In genomic region chrX:120287513-120288112, GRCh38 we compare ENCODE assay signal across 17 cellular contexts. TPM values are rescaled to one million over a fixed set of nuclear protein-coding genes. Genes with fewer than 3 reads are reported as not detected.
DNase-seq lines count a peak whose midpoint lies in the region; ATAC-seq, FAIRE-seq and TF ChIP-seq lines count a peak whose summit lies in the region.
"Had no signal": no experiment of that assay in that cellular context is flagged by ENCODE, and none has a peak within 500 bp of the region (broad histone marks: within the 10 kb centered on the region; RNA-seq: fewer than 3 reads in every experiment).

No MANE protein-coding gene starts in this region.

- TF ChIP-seq RAD21 in GM12878 (IDR thresholded peaks at IDR 0.05; ENCODE audit: insufficient read depth, low read depth, low read length): no peak

- peak overlapping the region; percentile 6; the same call in 1 of the 2 replicates for H2AFZ ChIP-seq in GM12878 (ENCODE audit: control insufficient read depth, low read depth, low read length)

- no peak for TF ChIP-seq EP300 in GM12878 (IDR thresholded peaks at IDR 0.05; ENCODE audit: borderline replicate concordance in 1 of 2, control insufficient read depth in 1 of 2, low read depth in 2 of 2, low read length in 2 of 2)

- FAIRE-seq in GM12878 (lab: Jason Lieb, UNC): peak; percentile 13
- FAIRE-seq: G401.6 had no signal

- WGBS in GM12878 (ENCODE audit: insufficient coverage, insufficient replicate concordance, low lambda C conversion rate, missing lambda C conversion rate): 26% methylated on average over 3 of the region's 3 CpGs

- SMC1A ChIA-PET in GM12878 (lab: Charles Lee; ENCODE audit: uncharacterized antibody, unreplicated experiment): interaction anchor here (0.8 to 4.5 kb wide), 19 partner anchors 8 to 153 kb away, joined by 3 to 55 read pairs (median 4); partner anchors contain the start of gene TMEM255A

- POLR2A ChIA-PET in GM12878 (lab: Charles Lee): interaction anchor here (0.5 to 2.9 kb wide), 7 partner anchors 10 to 52 kb away, joined by 3 to 17 read pairs (median 5); partner anchors contain the start of gene ZBTB33
- POLR2A ChIA-PET in CD4-positive, alpha-beta T cell (lab: Charles Lee): no interaction called here

- TF ChIP-seq CTCF in GM12878 (IDR thresholded peaks at IDR 0.05 in 2 of 3, conservative IDR thresholded peaks at IDR 0.05 in 1 of 3; ENCODE audit: control insufficient read depth in 2 of 3, extremely low read depth in 1 of 3, insufficient read depth in 1 of 3, low read depth in 3 of 3, low read length in 3 of 3): no peak
- TF ChIP-seq CTCF in endothelial cell (IDR thresholded peaks at IDR 0.05; ENCODE audit: unreplicated experiment): no peak
- TF ChIP-seq CTCF in CD4-positive, alpha-beta T cell (IDR thresholded peaks at IDR 0.05): no peak
- TF ChIP-seq CTCF in GM13976 (IDR thresholded peaks at IDR 0.05; ENCODE audit: borderline replicate concordance, control extremely low read depth, extremely low read depth, insufficient read depth, missing control alignments): no peak

- DNase-seq in GM12878 (ENCODE audit: low read depth, low spot score) (peak; percentile 39), endothelial cell (ENCODE audit: low spot score) (no peak), GM13976 (ENCODE audit: low spot score) (no peak), NCI-H2196 treated with DMSO at 0.1 percent for 48 hours (lab: John Stamatoyannopoulos, UW; ENCODE audit: unreplicated experiment) (no peak)
- DNase-seq in CD4-positive, alpha-beta T cell: no peak
- DNase-seq: cortex of kidney; immature natural killer cell; MG63; mucosa of descending colon; NCI-H526; stimulated activated CD4-positive, alpha-beta T cell treated with anti-CD3 and anti-CD28 coated beads, Interleukin-2, amount 100 ng/mL, for 48 hours had no signal

- peak; percentile 72 for ATAC-seq in GM18861 (IDR thresholded peaks at IDR 0.05; ENCODE audit: unreplicated experiment)
- ATAC-seq in GM21423 (IDR thresholded peaks at IDR 0.05; ENCODE audit: unreplicated experiment): peak; percentile 75
- ATAC-seq in HG03066 (IDR thresholded peaks at IDR 0.05; ENCODE audit: low read depth, unreplicated experiment): peak; percentile 69
- ATAC-seq in GM12878: peak; percentile 76
- no peak for ATAC-seq in CD4-positive, alpha-beta T cell (ENCODE audit: poor library complexity)
- ATAC-seq: mucosa of descending colon had no signal

- H4K20me1 ChIP-seq in GM12878 (ENCODE audit: control insufficient read depth, insufficient read depth): no peaks in the 10 kb centered on the region

- H3K4me1 ChIP-seq in GM12878 (ENCODE audit: control insufficient read depth, insufficient read depth, low read length): peaks cover 18% of the 10 kb centered on the region

- BruUV-seq in GM12878 (replicated peaks; lab: Mats Ljungman, UMichigan): no TSS peak

- H3K4me3 ChIP-seq in GM12878: no peak overlapping the region
- H3K4me3 ChIP-seq: MG63, mucosa of descending colon had no signal

- peaks cover 14% of the 10 kb centered on the region for H3K4me1 Mint-ChIP-seq in endothelial cell (ENCODE audit: unreplicated experiment)
- H3K4me1 Mint-ChIP-seq in CD4-positive, alpha-beta T cell (ENCODE audit: low read depth): no peaks in the 10 kb centered on the region
- H3K4me1 Mint-ChIP-seq: immature natural killer cell had no signal

- peak overlapping the region; percentile 59; the same call in 1 of the 2 replicates for H3K4me2 ChIP-seq in GM12878 (ENCODE audit: control insufficient read depth, insufficient read depth)

- H3K9ac ChIP-seq in GM12878 (ENCODE audit: control insufficient read depth, insufficient read depth, low read length): no peak overlapping the region

- no peak overlapping the region for H3K4me3 Mint-ChIP-seq in endothelial cell (ENCODE audit: unreplicated experiment)
- no peak overlapping the region for H3K4me3 Mint-ChIP-seq in CD4-positive, alpha-beta T cell
- H3K4me3 Mint-ChIP-seq: immature natural killer cell; stimulated activated naive CD8-positive, alpha-beta T cell treated with anti-CD3 and anti-CD28 coated beads, Interleukin-15, Interleukin-2, amounts not matched to agents 100 ng/mL and 50 ng/mL, for 24 hours had no signal

- H3K9me3 ChIP-seq in GM12878 (replicated peaks; ENCODE audit: control insufficient read depth, insufficient read depth, low read length): no peaks in the 10 kb centered on the region; the same call in 2 of the 3 replicates
- H3K9me3 ChIP-seq in CD4-positive, alpha-beta T cell (ENCODE audit: control insufficient read depth, low read length): no peaks in the 10 kb centered on the region
- H3K9me3 ChIP-seq: MG63, mucosa of descending colon had no signal

- peaks cover 1% of the 10 kb centered on the region for H3K27me3 Mint-ChIP-seq in endothelial cell (ENCODE audit: unreplicated experiment)
- H3K27me3 Mint-ChIP-seq in CD4-positive, alpha-beta T cell: no peaks in the 10 kb centered on the region
- H3K27me3 Mint-ChIP-seq: stimulated activated naive CD8-positive, alpha-beta T cell treated with anti-CD3 and anti-CD28 coated beads, Interleukin-15, Interleukin-2, amounts not matched to agents 100 ng/mL and 50 ng/mL, for 24 hours had no signal

- in situ Hi-C loops in GM12878 (cut with MboI) (no loop called here), GM13976 (cut with MboI; ENCODE audit: low sequenced_read_pairs, unreplicated experiment) (no loop called here)

- CTCF ChIA-PET in GM12878 (lab: Yijun Ruan, JAX): interaction anchor here (1.0 to 2.0 kb wide), 8 partner anchors 10 to 37 kb away, joined by 3 to 14 read pairs (median 4); partner anchors contain the start of gene ZBTB33
- CTCF ChIA-PET in CD4-positive, alpha-beta T cell (lab: Charles Lee): no interaction called here

- no peaks in the 10 kb centered on the region for H3K9me3 Mint-ChIP-seq in endothelial cell (ENCODE audit: unreplicated experiment)
- no peaks in the 10 kb centered on the region for H3K9me3 Mint-ChIP-seq in CD4-positive, alpha-beta T cell
- H3K9me3 Mint-ChIP-seq: immature natural killer cell; stimulated activated naive CD8-positive, alpha-beta T cell treated with anti-CD3 and anti-CD28 coated beads, Interleukin-15, Interleukin-2, amounts not matched to agents 100 ng/mL and 50 ng/mL, for 24 hours had no signal

- RAD21 ChIA-PET in GM12878 (lab: Charles Lee; ENCODE audit: unreplicated experiment): interaction anchor here (0.6 to 2.4 kb wide), 12 partner anchors 10 to 40 kb away, joined by 3 to 19 read pairs (median 4); partner anchors contain the start of gene ZBTB33

- intact Hi-C loops in GM12878 (cut with micrococcal nuclease; ENCODE audit: unreplicated experiment): no loop called here
- intact Hi-C loops in CD4-positive, alpha-beta T cell (cut with DNase I, micrococcal nuclease): no loop called here

- TF ChIP-seq POLR2A in GM12878 (IDR thresholded peaks at IDR 0.05; ENCODE audit: low read depth, low read length): no peak

- no peaks in the 10 kb centered on the region for H3K79me2 ChIP-seq in GM12878 (ENCODE audit: control insufficient read depth, insufficient read depth, low read length)

- no peaks in the 10 kb centered on the region for H3K36me3 ChIP-seq in GM12878 (ENCODE audit: control insufficient read depth in 2 of 2, insufficient read depth in 2 of 2, low read length in 1 of 2)
- H3K36me3 ChIP-seq: MG63 had no signal

- H3K27ac ChIP-seq in GM12878 (ENCODE audit: control insufficient read depth, insufficient read depth): peak overlapping the region; percentile 76
- no peak overlapping the region for H3K27ac ChIP-seq in CD4-positive, alpha-beta T cell (ENCODE audit: low read depth, low read length)
- H3K27ac ChIP-seq: HL-60 had no signal

- H3K27ac Mint-ChIP-seq in endothelial cell (ENCODE audit: unreplicated experiment): no peak overlapping the region
- H3K27ac Mint-ChIP-seq in CD4-positive, alpha-beta T cell: no peak overlapping the region
- H3K27ac Mint-ChIP-seq: stimulated activated naive CD8-positive, alpha-beta T cell treated with anti-CD3 and anti-CD28 coated beads, Interleukin-15, Interleukin-2, amounts not matched to agents 100 ng/mL and 50 ng/mL, for 24 hours had no signal

- no peaks in the 10 kb centered on the region for H3K27me3 ChIP-seq in GM12878 (replicated peaks in 1 of 2; ENCODE audit: control insufficient read depth in 2 of 2, insufficient read depth in 2 of 2, low read length in 1 of 2)
- no peaks in the 10 kb centered on the region for H3K27me3 ChIP-seq in CD4-positive, alpha-beta T cell (ENCODE audit: control insufficient read depth, insufficient read depth, low read length)
- H3K27me3 ChIP-seq: MG63 had no signal

- H3K36me3 Mint-ChIP-seq in endothelial cell (ENCODE audit: low read depth, unreplicated experiment): peaks cover 4% of the 10 kb centered on the region
- no peaks in the 10 kb centered on the region for H3K36me3 Mint-ChIP-seq in CD4-positive, alpha-beta T cell (ENCODE audit: low read depth)

RNA-seq across cellular contexts. Expression of gene TMEM255A, which starts 23.6 kb away (rescaled TPM):
- 1.7 and 1.9 TPM in 2 replicates for total RNA-seq in GM12878 (2013; cell fraction: nucleolus; rRNA removed)
- 0.90 and 1.3 TPM in 2 replicates for total RNA-seq in GM12878 (2014; rRNA removed)
- 1.3 and 1.4 TPM in 2 replicates for total RNA-seq in GM12878 (2014; rRNA removed; fragmentation: Illumina TruSeq; extraction: Trizol)
- total RNA-seq in GM12878 (2021): 1.5 and 1.6 TPM in 2 replicates
- polyA plus RNA-seq in GM12878 (2011; ENCODE audit: low read depth): 0.51 TPM
- 5.4 and 5.6 TPM in 2 replicates for polyA plus RNA-seq in GM12878 (2011; rRNA removed)
- 4.0 and 4.6 TPM in 2 replicates for polyA plus RNA-seq in GM12878 (2011; cell fraction: cytosol; rRNA removed)
- 3.2 and 3.8 TPM in 2 replicates for polyA plus RNA-seq in GM12878 (2011; cell fraction: nucleus; rRNA removed)
- polyA plus RNA-seq in GM12878 (2012): 0.93 and 0.95 TPM in 2 replicates
- 2.6 TPM in 2 replicates for polyA plus RNA-seq in GM12878 (2014; fragmentation: Illumina TruSeq; extraction: Trizol)
- polyA plus RNA-seq in GM12878 (2014; fragmentation: Nextera tagmentation; extraction: Ambion mirVana): 1 to 10 TPM in 1 of 2 experiments, under 1 TPM in 1; 0.98 to 1.0 TPM
- 0.91 and 1.5 TPM in 2 replicates for polyA plus RNA-seq in GM12878 (2014; rRNA removed)
- polyA plus RNA-seq in GM12878 (2016; fragmentation: Nextera tagmentation; extraction: Ambion mirVana): 1 to 10 TPM; 1.2 to 1.4 TPM
- polyA minus RNA-seq in GM12878 (2011; rRNA and poly(A)+ RNA removed): 4.5 and 4.7 TPM in 2 replicates
- polyA minus RNA-seq in GM12878 (2011; cell fraction: cytosol; rRNA and poly(A)+ RNA removed): 0.94 and 1.6 TPM in 2 replicates
- polyA minus RNA-seq in GM12878 (2011; cell fraction: nucleus; rRNA and poly(A)+ RNA removed): 1.1 and 1.7 TPM in 2 replicates
- 0.13 TPM for total RNA-seq in endothelial cell (ENCODE audit: unreplicated experiment)
- not detected for total RNA-seq in CD4-positive, alpha-beta T cell

RNA-seq across cellular contexts. Expression of gene ZBTB33, which starts 37.0 kb away (rescaled TPM):
- 28.0 and 28.4 TPM in 2 replicates for total RNA-seq in GM12878 (2013; cell fraction: nucleolus; rRNA removed)
- total RNA-seq in GM12878 (2014; rRNA removed): 14.1 and 17.7 TPM in 2 replicates
- 25.6 and 26.3 TPM in 2 replicates for total RNA-seq in GM12878 (2014; rRNA removed; fragmentation: Illumina TruSeq; extraction: Trizol)
- total RNA-seq in GM12878 (2021): 17.1 and 18.3 TPM in 2 replicates
- 5.0 TPM for polyA plus RNA-seq in GM12878 (2011; ENCODE audit: low read depth)
- polyA plus RNA-seq in GM12878 (2011; rRNA removed): 19.6 and 31.4 TPM in 2 replicates
- polyA plus RNA-seq in GM12878 (2011; cell fraction: cytosol; rRNA removed): 7.1 and 9.1 TPM in 2 replicates
- polyA plus RNA-seq in GM12878 (2011; cell fraction: nucleus; rRNA removed): 12.2 and 14.4 TPM in 2 replicates
- polyA plus RNA-seq in GM12878 (2012): 10.1 and 12.4 TPM in 2 replicates
- polyA plus RNA-seq in GM12878 (2014; fragmentation: Illumina TruSeq; extraction: Trizol): 23.3 and 29.3 TPM in 2 replicates
- polyA plus RNA-seq in GM12878 (2014; fragmentation: Nextera tagmentation; extraction: Ambion mirVana): 1 to 10 TPM; 5.2 to 5.4 TPM
- polyA plus RNA-seq in GM12878 (2014; rRNA removed): 9.3 and 11.3 TPM in 2 replicates
- 10 to 100 TPM; 21.3 to 23.6 TPM for polyA plus RNA-seq in GM12878 (2016; fragmentation: Nextera tagmentation; extraction: Ambion mirVana)
- polyA minus RNA-seq in GM12878 (2011; rRNA and poly(A)+ RNA removed): 20.7 and 40.7 TPM in 2 replicates
- polyA minus RNA-seq in GM12878 (2011; cell fraction: cytosol; rRNA and poly(A)+ RNA removed): 10.4 and 12.5 TPM in 2 replicates
- 10.9 and 11.7 TPM in 2 replicates for polyA minus RNA-seq in GM12878 (2011; cell fraction: nucleus; rRNA and poly(A)+ RNA removed)
- 21.0 TPM for total RNA-seq in endothelial cell (ENCODE audit: unreplicated experiment)
- total RNA-seq in CD4-positive, alpha-beta T cell: 10 to 100 TPM; 31.6 to 32.7 TPM
